Comparison of ENCODE assay signal across 20 cellular contexts in genomic region chr19:47022541-47023447, GRCh38. TPM values are rescaled to one million over a fixed set of nuclear protein-coding genes. Genes with fewer than 3 reads are reported as not detected.
DNase-seq lines count a peak whose midpoint lies in the region; ATAC-seq, FAIRE-seq and TF ChIP-seq lines count a peak whose summit lies in the region.
"Had no signal": no experiment of that assay in that cellular context is flagged by ENCODE, and none has a peak within 500 bp of the region (broad histone marks: within the 10 kb centered on the region; RNA-seq: fewer than 3 reads in every experiment).

No MANE protein-coding gene starts in this region.

- intact Hi-C loops in naive thymus-derived CD4-positive, alpha-beta T cell (cut with micrococcal nuclease): no loop called here
- intact Hi-C loops in lower lobe of right lung (cut with DNase I): no loop called here

- peaks cover 0 to 3% (median 0%) of the 10 kb centered on the region in 11 donors for H3K9me3 Mint-ChIP-seq in naive thymus-derived CD4-positive, alpha-beta T cell
- H3K9me3 Mint-ChIP-seq: activated CD4-positive, alpha-beta T cell treated with anti-CD3 and anti-CD28 coated beads, Interleukin-2, amount 10 ng/mL, durations not matched to agents 24 days and 14 days had no signal

- H3K27me3 ChIP-seq in HUES64 (ENCODE audit: insufficient read depth, low read length) (peaks cover 71% of the 10 kb centered on the region), WERI-Rb-1 (ENCODE audit: insufficient read depth, low read depth, severe bottlenecking) (peaks cover 16% of the 10 kb centered on the region), lower lobe of right lung (ENCODE audit: low read depth) (peaks cover 83% of the 10 kb centered on the region)
- H3K27me3 ChIP-seq in naive thymus-derived CD4-positive, alpha-beta T cell (ENCODE audit: control insufficient read depth in 2 of 2, insufficient read depth in 2 of 2, low read length in 2 of 2): peaks cover 0 to 29% of the 10 kb centered on the region in 2 donors

- H3K4me3 Mint-ChIP-seq in naive thymus-derived CD4-positive, alpha-beta T cell: peak overlapping the region in 6 of 10 donors; percentile 7 to 40 (median 20)
- H3K4me3 Mint-ChIP-seq: activated CD4-positive, alpha-beta T cell treated with anti-CD3 and anti-CD28 coated beads, Interleukin-2, amount 10 ng/mL, durations not matched to agents 24 days and 14 days had no signal

- H3K27ac Mint-ChIP-seq in naive thymus-derived CD4-positive, alpha-beta T cell: peak overlapping the region in 1 of 9 donors; percentile 14
- H3K27ac Mint-ChIP-seq: activated CD4-positive, alpha-beta T cell treated with anti-CD3 and anti-CD28 coated beads, Interleukin-2, amount 10 ng/mL, durations not matched to agents 24 days and 14 days had no signal

- DNase-seq in D721Med (ENCODE audit: insufficient read length, low spot score): peak; percentile 67
- DNase-seq in WERI-Rb-1: peak; percentile 56
- DNase-seq in naive thymus-derived CD4-positive, alpha-beta T cell: no peak
- DNase-seq in activated CD4-positive, alpha-beta T cell treated with anti-CD3 and anti-CD28 coated beads, Interleukin-2, amount 50 U/mL, for 48 hours: no peak
- DNase-seq in lower lobe of right lung: no peak
- no peak for DNase-seq in substantia nigra (lab: John Stamatoyannopoulos, UW)
- DNase-seq: activated CD4-positive, alpha-beta T cell treated with anti-CD3 and anti-CD28 coated beads, Interleukin-2, amount 10 ng/mL, durations not matched to agents 24 days and 14 days; activated T-cell treated with anti-CD3 and anti-CD28 coated beads, Interleukin-2, amount 50 U/mL, for 48 hours; cerebellar nuclear complex; GDM1; mucosa of descending colon; NCI-H446 treated with DMSO at 0.1 percent for 48 hours; T-helper 9 cell had no signal

- H3K9ac ChIP-seq in HUES64 (ENCODE audit: low read depth, low read length): no peak overlapping the region

- peaks cover 0 to 3% (median 0%) of the 10 kb centered on the region in 5 donors for H3K36me3 Mint-ChIP-seq in naive thymus-derived CD4-positive, alpha-beta T cell

- H3K27ac ChIP-seq in HUES64 (ENCODE audit: low read depth, low read length) (no peak overlapping the region), WERI-Rb-1 (no peak overlapping the region; the same call in 1 of the 2 replicates), lower lobe of right lung (no peak overlapping the region), substantia nigra (ENCODE audit: low read depth, low read length, poor library complexity, severe bottlenecking) (no peak overlapping the region)
- no peak overlapping the region for H3K27ac ChIP-seq in naive thymus-derived CD4-positive, alpha-beta T cell (ENCODE audit: low read depth, low read length)
- H3K27ac ChIP-seq: C4-2B, epithelial cell of prostate, prostate gland, RWPE1, thoracic aorta had no signal

- 5% methylated on average over 28 of the region's 33 CpGs for WGBS in HUES64

- H3K36me3 ChIP-seq in HUES64 (ENCODE audit: insufficient read depth, low read length): no peaks in the 10 kb centered on the region
- H3K36me3 ChIP-seq in WERI-Rb-1: no peaks in the 10 kb centered on the region
- no peaks in the 10 kb centered on the region for H3K36me3 ChIP-seq in naive thymus-derived CD4-positive, alpha-beta T cell (ENCODE audit: control insufficient read depth in 2 of 3, insufficient read depth in 3 of 3, low read length in 3 of 3)
- H3K36me3 ChIP-seq in lower lobe of right lung: no peaks in the 10 kb centered on the region
- H3K36me3 ChIP-seq: prostate gland, thoracic aorta had no signal

- TF ChIP-seq CTCF in D721Med (IDR thresholded peaks at IDR 0.05; ENCODE audit: insufficient read depth, missing control alignments): no peak
- no peak for TF ChIP-seq CTCF in WERI-Rb-1 (IDR thresholded peaks at IDR 0.05; ENCODE audit: low read depth, low read length)
- TF ChIP-seq CTCF in lower lobe of right lung (IDR thresholded peaks at IDR 0.05): no peak

- H3K4me1 ChIP-seq in HUES64 (ENCODE audit: insufficient read depth, low read length) (peaks cover 7% of the 10 kb centered on the region; the same call in 1 of the 2 replicates), lower lobe of right lung (peaks cover 22% of the 10 kb centered on the region)
- peaks cover 4 to 28% of the 10 kb centered on the region in 2 donors for H3K4me1 ChIP-seq in naive thymus-derived CD4-positive, alpha-beta T cell (ENCODE audit: control insufficient read depth in 2 of 2, insufficient read depth in 2 of 2, low read length in 2 of 2)

- peaks cover 0 to 16% (median 12%) of the 10 kb centered on the region in 7 donors for H3K4me1 Mint-ChIP-seq in naive thymus-derived CD4-positive, alpha-beta T cell

- H3K27me3 Mint-ChIP-seq in naive thymus-derived CD4-positive, alpha-beta T cell: peaks cover 41 to 74% (median 48%) of the 10 kb centered on the region in 5 donors

- H3K9me3 ChIP-seq in HUES64 (ENCODE audit: insufficient read depth, low read depth, low read length) (no peaks in the 10 kb centered on the region), WERI-Rb-1 (ENCODE audit: severe bottlenecking) (no peaks in the 10 kb centered on the region), lower lobe of right lung (no peaks in the 10 kb centered on the region)
- no peaks in the 10 kb centered on the region for H3K9me3 ChIP-seq in naive thymus-derived CD4-positive, alpha-beta T cell (ENCODE audit: control insufficient read depth in 2 of 3, low read length in 3 of 3)
- H3K9me3 ChIP-seq: mucosa of descending colon, prostate gland, thoracic aorta had no signal

- peak overlapping the region; percentile 39 for H3K4me3 ChIP-seq in HUES64 (ENCODE audit: low read length)
- peak overlapping the region; percentile 43 for H3K4me3 ChIP-seq in WERI-Rb-1 (ENCODE audit: low read depth, low read length)
- no peak overlapping the region for H3K4me3 ChIP-seq in naive thymus-derived CD4-positive, alpha-beta T cell (ENCODE audit: low read length)
- no peak overlapping the region for H3K4me3 ChIP-seq in lower lobe of right lung
- H3K4me3 ChIP-seq: mucosa of descending colon, prostate gland, thoracic aorta had no signal

- CTCF ChIA-PET in naive thymus-derived CD4-positive, alpha-beta T cell (lab: Charles Lee): interaction anchor here (0.6 to 2.4 kb wide), 2 partner anchors 9 to 221 kb away, joined by 3 to 9 read pairs; no protein-coding TSS in a partner anchor

- ATAC-seq in naive thymus-derived CD4-positive, alpha-beta T cell: no peak
- ATAC-seq in lower lobe of right lung: no peak
- ATAC-seq: mucosa of descending colon had no signal

- no peak for FAIRE-seq in D721Med (lab: Jason Lieb, UNC)

- POLR2A ChIA-PET in naive thymus-derived CD4-positive, alpha-beta T cell (lab: Charles Lee): no interaction called here

RNA-seq across cellular contexts. Expression of gene NPAS1, which starts 3.2 kb away (rescaled TPM):
- 4.2 TPM for polyA plus RNA-seq in HUES64 (2013, experiment 1 of 2)
- 6.7 TPM for polyA plus RNA-seq in HUES64 (2013, experiment 2 of 2)
- 1 to 10 TPM in 1 of 5 experiments, under 1 TPM in 2, not detected in 2; 0.27 to 1.2 (median 0.61) TPM for total RNA-seq in naive thymus-derived CD4-positive, alpha-beta T cell
- under 1 TPM; 0.48 to 0.58 TPM for polyA plus RNA-seq in naive thymus-derived CD4-positive, alpha-beta T cell
- total RNA-seq in lower lobe of right lung: 1.8 TPM
- total RNA-seq: HT-29 had no signal

RNA-seq across cellular contexts. Expression of gene TMEM160, which starts 25.6 kb away (rescaled TPM):
- 45.0 TPM for polyA plus RNA-seq in HUES64 (2013, experiment 1 of 2)
- 44.3 TPM for polyA plus RNA-seq in HUES64 (2013, experiment 2 of 2)
- total RNA-seq in naive thymus-derived CD4-positive, alpha-beta T cell: 10 to 100 TPM; 23.1 to 46.3 (median 26.0) TPM
- 100 to 1,000 TPM; 131 TPM for polyA plus RNA-seq in naive thymus-derived CD4-positive, alpha-beta T cell
- total RNA-seq in lower lobe of right lung: 29.5 TPM

Comparison
In these comparisons a context has a peak if more than half of its experiments do, and no peak if none do; other contexts are left out.
1. DNase-seq: peak in D721Med (single experiment) and WERI-Rb-1 (single experiment); none in naive thymus-derived CD4-positive, alpha-beta T cell (0 of 9), activated CD4-positive, alpha-beta T cell treated with anti-CD3 and anti-CD28 coated beads, Interleukin-2, amount 50 U/mL, for 48 hours (0 of 2), lower lobe of right lung (single experiment) and substantia nigra (0 of 49).
2. H3K4me3 ChIP-seq: peak in HUES64 (single experiment) and WERI-Rb-1 (single experiment); none in naive thymus-derived CD4-positive, alpha-beta T cell (single experiment) and lower lobe of right lung (single experiment).